In the genomic region with DNA sequence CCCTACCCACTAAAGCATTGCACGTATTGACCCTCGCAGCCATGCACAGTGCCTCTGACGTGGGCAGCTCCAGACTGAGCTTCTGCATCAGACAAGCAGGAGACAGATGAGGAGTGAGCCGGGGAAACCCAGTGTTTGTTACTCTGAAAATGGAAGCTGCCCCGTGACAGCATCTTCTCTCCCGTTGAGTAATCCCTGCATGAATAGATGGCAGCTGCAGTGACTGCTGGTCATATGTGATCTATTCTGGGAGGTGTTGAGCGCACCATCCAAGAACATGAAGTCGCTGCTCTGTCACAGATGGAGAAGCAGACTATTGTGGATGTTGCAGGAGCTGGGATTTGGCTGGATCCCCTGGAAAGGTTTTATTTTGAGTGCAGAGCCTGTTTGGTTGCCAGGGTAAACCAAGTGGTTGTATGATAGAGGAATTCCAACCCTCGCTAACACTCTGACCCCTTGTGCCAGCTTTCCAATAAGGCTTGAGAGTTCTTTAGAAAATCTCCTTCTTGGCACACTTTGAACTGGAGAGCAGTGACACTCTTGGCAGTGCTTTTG, we compare ENCODE assay signal across 13 cellular contexts.
DNase-seq lines count a peak whose midpoint lies in the region; ATAC-seq, FAIRE-seq and TF ChIP-seq lines count a peak whose summit lies in the region.
"Had no signal": no experiment of that assay in that cellular context is flagged by ENCODE, and none has a peak within 500 bp of the region (broad histone marks: within the 10 kb centered on the region; RNA-seq: fewer than 3 reads in every experiment).

No MANE protein-coding gene starts in this region.

- H3K4me3 ChIP-seq in CD4-positive, CD25-positive, alpha-beta regulatory T cell (ENCODE audit: low read depth, low read length): no peak overlapping the region
- H3K4me3 ChIP-seq in cardiac fibroblast (replicated peaks in 1 of 2; ENCODE audit: low read depth in 2 of 2, low read length in 2 of 2): no peak overlapping the region
- H3K4me3 ChIP-seq in PC-9: no peak overlapping the region
- no peak overlapping the region for H3K4me3 ChIP-seq in kidney (ENCODE audit: low read length in 2 of 2)

- no peaks in the 10 kb centered on the region for H4K20me1 ChIP-seq in PC-9 (ENCODE audit: insufficient read depth)

- H3K9me3 ChIP-seq in CD4-positive, CD25-positive, alpha-beta regulatory T cell (ENCODE audit: control insufficient read depth in 2 of 2, low read length in 2 of 2): no peaks in the 10 kb centered on the region
- H3K9me3 ChIP-seq in PC-9 (ENCODE audit: insufficient read depth, low read depth) (no peaks in the 10 kb centered on the region), kidney (ENCODE audit: control insufficient read depth in 1 of 2, low read length in 2 of 2) (no peaks in the 10 kb centered on the region)
- H3K9me3 ChIP-seq: Caco-2 had no signal

- H2AFZ ChIP-seq in PC-9: no peak overlapping the region

- H3K4me1 Mint-ChIP-seq in CD4-positive, CD25-positive, alpha-beta regulatory T cell: peaks cover 0 to 10% (median 3%) of the 10 kb centered on the region in 4 donors

- H3F3A ChIP-seq in PC-9 (ENCODE audit: insufficient read depth, low read depth): no peaks in the 10 kb centered on the region

- CTCF ChIA-PET in PC-9 (lab: Charles Lee): no interaction called here

- no peak overlapping the region for H3K4me3 Mint-ChIP-seq in CD4-positive, CD25-positive, alpha-beta regulatory T cell

- POLR2A ChIA-PET in PC-9 (lab: Charles Lee; ENCODE audit: unreplicated experiment): no interaction called here

- H3K79me2 ChIP-seq in PC-9 (ENCODE audit: low read depth): no peaks in the 10 kb centered on the region

- FAIRE-seq in kidney (lab: Jason Lieb, UNC): no peak
- FAIRE-seq: islet of Langerhans had no signal

- ATAC-seq in CD4-positive, CD25-positive, alpha-beta regulatory T cell (ENCODE audit: low read depth in 2 of 2): no peak
- ATAC-seq in HG02623 (IDR thresholded peaks at IDR 0.05; ENCODE audit: unreplicated experiment): peak; percentile 44
- ATAC-seq: HCT116 had no signal

- no peaks in the 10 kb centered on the region for H3K36me3 ChIP-seq in CD4-positive, CD25-positive, alpha-beta regulatory T cell (ENCODE audit: control insufficient read depth, insufficient read depth, low read length)
- H3K36me3 ChIP-seq in PC-9 (ENCODE audit: low read depth) (no peaks in the 10 kb centered on the region), kidney (ENCODE audit: control insufficient read depth in 1 of 2, insufficient read depth in 2 of 2, low read length in 2 of 2) (no peaks in the 10 kb centered on the region)

- no TSS peak for BruUV-seq in PC-9 (replicated peaks; lab: Mats Ljungman, UMichigan)

- no peak overlapping the region for H3K27ac ChIP-seq in CD4-positive, CD25-positive, alpha-beta regulatory T cell (ENCODE audit: insufficient read depth, low read length, poor library complexity, severe bottlenecking)
- H3K27ac ChIP-seq in PC-9: no peak overlapping the region
- H3K27ac ChIP-seq in kidney (ENCODE audit: low read depth in 2 of 2, low read length in 2 of 2): no peak overlapping the region

- H3K36me3 Mint-ChIP-seq in CD4-positive, CD25-positive, alpha-beta regulatory T cell: peaks cover 12% of the 10 kb centered on the region

- no peak for TF ChIP-seq CTCF in cardiac fibroblast (IDR thresholded peaks at IDR 0.05; ENCODE audit: low read depth, low read length)
- TF ChIP-seq CTCF in PC-9 (conservative IDR thresholded peaks at IDR 0.05): no peak
- no peak for TF ChIP-seq CTCF in kidney (IDR thresholded peaks at IDR 0.05; ENCODE audit: borderline replicate concordance, extremely low read depth, insufficient read depth)

- peaks cover 0 to 9% (median 4%) of the 10 kb centered on the region in 7 donors for H3K9me3 Mint-ChIP-seq in CD4-positive, CD25-positive, alpha-beta regulatory T cell

- DNase-seq in CD4-positive, CD25-positive, alpha-beta regulatory T cell: no peak
- peak; percentile 34 to 51 for DNase-seq in cardiac fibroblast (ENCODE audit: low read depth in 2 of 2)
- DNase-seq in midbrain (lab: John Stamatoyannopoulos, UW): peak; percentile 56
- no peak for DNase-seq in PC-9
- no peak for DNase-seq in NCI-H69 (lab: John Stamatoyannopoulos, UW)
- DNase-seq in kidney: no peak
- DNase-seq in stimulated activated CD4-positive, alpha-beta T cell treated with anti-CD3 and anti-CD28 coated beads, Interleukin-4, amount 100 ng/mL, for 24 hours: no peak
- DNase-seq: Caco-2, NCI-H1417 treated with DMSO at 0.1 percent for 48 hours, T1000 had no signal

- H3K27me3 ChIP-seq in CD4-positive, CD25-positive, alpha-beta regulatory T cell (ENCODE audit: control insufficient read depth, insufficient read depth, low read length): no peaks in the 10 kb centered on the region
- no peaks in the 10 kb centered on the region for H3K27me3 ChIP-seq in PC-9 (ENCODE audit: insufficient read depth, low read depth)

- no peaks in the 10 kb centered on the region for H3K9me2 ChIP-seq in PC-9 (ENCODE audit: insufficient read depth)

- H3K9ac ChIP-seq in kidney (ENCODE audit: low read length in 2 of 2): no peak overlapping the region

- no peaks in the 10 kb centered on the region for H3K4me1 ChIP-seq in CD4-positive, CD25-positive, alpha-beta regulatory T cell (ENCODE audit: control insufficient read depth, insufficient read depth, low read length, poor library complexity, severe bottlenecking)
- H3K4me1 ChIP-seq in PC-9 (replicated peaks; ENCODE audit: insufficient read depth): no peaks in the 10 kb centered on the region
- H3K4me1 ChIP-seq in kidney (ENCODE audit: control insufficient read depth in 1 of 2, insufficient read depth in 1 of 2, low read depth in 1 of 2, low read length in 2 of 2): peaks cover 0 to 2% of the 10 kb centered on the region in 2 donors
- H3K4me1 ChIP-seq: Caco-2 had no signal

- no peaks in the 10 kb centered on the region for H3K27me3 Mint-ChIP-seq in CD4-positive, CD25-positive, alpha-beta regulatory T cell

- no peak overlapping the region for H3K4me2 ChIP-seq in PC-9

- intact Hi-C loops in PC-9 (cut with micrococcal nuclease; ENCODE audit: unreplicated experiment) (no loop called here), kidney (cut with DNase I) (no loop called here)

- H3K27ac Mint-ChIP-seq in CD4-positive, CD25-positive, alpha-beta regulatory T cell: peak overlapping the region in 2 of 3 donors; percentile 72 to 77

Comparison
In these comparisons a context has a peak if more than half of its experiments do, and no peak if none do; other contexts are left out.
1. DNase-seq: peak in cardiac fibroblast (2 of 2) and midbrain (single experiment); none in CD4-positive, CD25-positive, alpha-beta regulatory T cell (0 of 3), PC-9 (0 of 2), NCI-H69 (single experiment), kidney (single experiment) and stimulated activated CD4-positive, alpha-beta T cell treated with anti-CD3 and anti-CD28 coated beads, Interleukin-4, amount 100 ng/mL, for 24 hours (single experiment).